Comparison of ENCODE assay signal across 7 cellular contexts in genomic region chr13:21175656-21176194, GRCh38. TPM values are rescaled to one million over a fixed set of nuclear protein-coding genes. Genes with fewer than 3 reads are reported as not detected.
DNase-seq lines count a peak whose midpoint lies in the region; ATAC-seq, FAIRE-seq and TF ChIP-seq lines count a peak whose summit lies in the region.

No MANE protein-coding gene starts in this region.

- H2BK12ac ChIP-seq in H1 (ENCODE audit: low read depth, low read length) = peak overlapping the region; percentile 98; the same call in 1 of the 2 replicates

- H3K36me3 ChIP-seq in GM23338 (ENCODE audit: insufficient read depth) (peaks cover 3% of the 10 kb centered on the region; the same call in 1 of the 2 replicates), H1 (ENCODE audit: control insufficient read depth in 2 of 4, insufficient read depth in 4 of 4, low read length in 3 of 4) (peaks cover 3 to 8% (median 4%) of the 10 kb centered on the region in 4 experiments; a peak in 6 of 8 replicates), neutrophil (peaks cover 6% of the 10 kb centered on the region)

- peak overlapping the region; percentile 98 for H3K4ac ChIP-seq in H1 (replicated peaks; ENCODE audit: insufficient read length, low read depth, low read length)

- H3K9me3 ChIP-seq in H1 (ENCODE audit: insufficient read depth in 2 of 2, low read depth in 1 of 2, low read length in 1 of 2) = no peaks in the 10 kb centered on the region
- H3K9me3 ChIP-seq in neutrophil = no peaks in the 10 kb centered on the region

- H2BK5ac ChIP-seq in H1 (ENCODE audit: low read depth, low read length) = peak overlapping the region; percentile 99

- H3K4me2 ChIP-seq in GM23338 = peak overlapping the region; percentile 98
- H3K4me2 ChIP-seq in H1 (ENCODE audit: insufficient read depth in 1 of 2, low read depth in 2 of 2, low read length in 2 of 2) = peak overlapping the region; percentile 76 to 78

- no peak for FAIRE-seq in H1 (lab: Jason Lieb, UNC)

- no peak overlapping the region for H2AK5ac ChIP-seq in H1 (ENCODE audit: low read depth, low read length)

- CTCF ChIA-PET in H1 (lab: Charles Lee; ENCODE audit: partially characterized antibody) = interaction anchor here (0.6 to 3.7 kb wide), 7 partner anchors 12 to 305 kb away, joined by 3 to 15 read pairs (median 4); no protein-coding TSS in a partner anchor

- peak overlapping the region; percentile 95 for H3K4me3 Mint-ChIP-seq in GM23338

- H3K23me2 ChIP-seq in H1 (ENCODE audit: low read depth, low read length) = no peaks in the 10 kb centered on the region

- H3K9me2 ChIP-seq in GM23338 (ENCODE audit: insufficient read depth) = no peaks in the 10 kb centered on the region

- WGBS in H1 (ENCODE audit: extremely low coverage in 1 of 2, insufficient coverage in 1 of 2, insufficient read length in 1 of 2, insufficient replicate concordance in 2 of 2, low coverage in 1 of 2, low lambda C conversion rate in 2 of 2, missing lambda C conversion rate in 1 of 2), 2 experiments = 9% methylated on average over 11 of the region's 11 CpGs; no CpG with 5 or more reads in 1 of the 2 experiments

- H3K27me3 ChIP-seq in GM23338 (ENCODE audit: insufficient read depth) (no peaks in the 10 kb centered on the region), H1 (replicated peaks in 1 of 4; ENCODE audit: control insufficient read depth in 3 of 4, extremely low read depth in 1 of 4, insufficient read depth in 3 of 4, low read length in 3 of 4) (no peaks in the 10 kb centered on the region), neutrophil (no peaks in the 10 kb centered on the region)

- no peak for TF ChIP-seq EP300 in H1 (IDR thresholded peaks at IDR 0.05; ENCODE audit: borderline replicate concordance in 1 of 2, low read depth in 2 of 2, low read length in 2 of 2)

- H3F3A ChIP-seq in GM23338 (replicated peaks; ENCODE audit: low read depth) = peaks cover 3% of the 10 kb centered on the region; the same call in 1 of the 2 replicates

- no peak overlapping the region for H3K23ac ChIP-seq in H1 (ENCODE audit: insufficient read length)

- H2BK120ac ChIP-seq in H1 (replicated peaks; ENCODE audit: low read depth, low read length) = peak overlapping the region; percentile 47

- ATAC-seq in GM23338 = no peak

- H3K79me2 ChIP-seq in GM23338 (replicated peaks; ENCODE audit: insufficient read depth) (peaks cover 69% of the 10 kb centered on the region), H1 (ENCODE audit: control insufficient read depth in 1 of 2, insufficient read depth in 2 of 2, low read length in 2 of 2) (peaks cover 7 to 63% of the 10 kb centered on the region in 2 experiments)

- H2AFZ ChIP-seq in GM23338 (no peak overlapping the region), H1 (ENCODE audit: low read length) (peak overlapping the region; percentile 29; the same call in 1 of the 2 replicates)

- H3K79me1 ChIP-seq in H1 (ENCODE audit: low read depth, low read length) = peaks cover 6% of the 10 kb centered on the region

- H4K91ac ChIP-seq in H1 (replicated peaks; ENCODE audit: insufficient read length, low read length) = peak overlapping the region; percentile 98

- H3K18ac ChIP-seq in H1 (ENCODE audit: extremely low read depth, low read length) = peak overlapping the region; percentile 97

- no peak for TF ChIP-seq RAD21 in H1 (IDR thresholded peaks at IDR 0.05 in 1 of 2, conservative IDR thresholded peaks at IDR 0.05 in 1 of 2; ENCODE audit: low read depth in 2 of 2, low read length in 2 of 2)

- peaks cover 20% of the 10 kb centered on the region for H3K4me1 Mint-ChIP-seq in GM23338

- peaks cover 25% of the 10 kb centered on the region; the same call in 2 of the 3 replicates for H3K9me3 Mint-ChIP-seq in GM23338

- H3K27ac Mint-ChIP-seq in GM23338 = peak overlapping the region; percentile 98

- H2BK15ac ChIP-seq in H1 (ENCODE audit: low read length) = no peak overlapping the region

- H2BK20ac ChIP-seq in H1 (ENCODE audit: low read length) = no peak overlapping the region

- no peak for DNase-seq in GM23338 (ENCODE audit: low spot score)
- DNase-seq in NCI-H82 treated with DMSO at 0.1 percent for 48 hours (lab: John Stamatoyannopoulos, UW; ENCODE audit: unreplicated experiment) = peak; percentile 60
- DNase-seq in H1 (ENCODE audit: low read depth in 1 of 2, low spot score in 2 of 2) = no peak
- no peak for DNase-seq in dedifferentiated amniotic fluid mesenchymal stem cell (ENCODE audit: extremely low spot score)
- DNase-seq in putamen (ENCODE audit: low spot score) = no peak
- no peak for DNase-seq in SHP77 treated with DMSO at 0.1 percent for 48 hours (lab: John Stamatoyannopoulos, UW)

- H3K27ac ChIP-seq in GM23338 (ENCODE audit: low read depth) = peak overlapping the region; percentile 96
- H3K27ac ChIP-seq in H1 (ENCODE audit: low read depth, low read length) = peak overlapping the region; percentile 95
- peak overlapping the region; percentile 82 for H3K27ac ChIP-seq in neutrophil

- H3K27me3 Mint-ChIP-seq in GM23338 (ENCODE audit: insufficient read depth, low read depth, poor library complexity) = peaks cover 21% of the 10 kb centered on the region

- peak overlapping the region; percentile 83 to 94 (median 88) for H3K9ac ChIP-seq in H1 (replicated peaks in 1 of 4; ENCODE audit: extremely low read depth in 1 of 4, low read depth in 3 of 4, low read length in 3 of 4)

- peak overlapping the region; percentile 89 for H4K5ac ChIP-seq in H1 (ENCODE audit: insufficient read length, low read depth, low read length)

- peaks cover 55% of the 10 kb centered on the region for H3K36me3 Mint-ChIP-seq in GM23338 (ENCODE audit: low read depth)

- H4K20me1 ChIP-seq in GM23338 (replicated peaks; ENCODE audit: insufficient read depth) (peaks cover 7% of the 10 kb centered on the region; the same call in 1 of the 2 replicates), H1 (replicated peaks in 1 of 2; ENCODE audit: control insufficient read depth in 1 of 2, insufficient read depth in 2 of 2, low read length in 2 of 2) (peaks cover 2 to 3% of the 10 kb centered on the region in 2 experiments)

- H3K4me1 ChIP-seq in GM23338 (ENCODE audit: insufficient read depth) (peaks cover 18% of the 10 kb centered on the region), H1 (replicated peaks in 1 of 4; ENCODE audit: control insufficient read depth in 3 of 4, insufficient read depth in 4 of 4, low read length in 3 of 4) (peaks cover 0 to 4% (median 0%) of the 10 kb centered on the region in 4 experiments; a peak in 2 of 7 replicates), neutrophil (ENCODE audit: control insufficient read depth in 1 of 2, insufficient read depth in 1 of 2, low read depth in 1 of 2, low read length in 1 of 2) (peaks cover 16 to 20% of the 10 kb centered on the region in 2 experiments)

- peak overlapping the region; percentile 89 for H3K56ac ChIP-seq in H1 (replicated peaks; ENCODE audit: insufficient read length, low read depth, low read length)

- TF ChIP-seq CTCF in GM23338 (conservative IDR thresholded peaks at IDR 0.05; ENCODE audit: low read depth in 2 of 2) = no peak
- TF ChIP-seq CTCF in H1 (IDR thresholded peaks at IDR 0.05; ENCODE audit: control extremely low read depth in 1 of 3, insufficient read depth in 1 of 3, low read depth in 1 of 3, low read length in 3 of 3) = no peak
- TF ChIP-seq CTCF in neutrophil (IDR thresholded peaks at IDR 0.05) = no peak

- POLR2A ChIA-PET in H1 (lab: Charles Lee; ENCODE audit: partially characterized antibody) = interaction anchor here (0.6 to 3.8 kb wide), 38 partner anchors 8 to 292 kb away, joined by 3 to 23 read pairs (median 4); partner anchors contain the start of genes LATS2, XPO4 and ZDHHC20

- H3K4me3 ChIP-seq in GM23338 (peak overlapping the region; percentile 69), H1 (ENCODE audit: extremely low read depth in 1 of 4, insufficient read depth in 2 of 4, low read depth in 3 of 4, low read length in 4 of 4) (peak overlapping the region; percentile 63 to 89 (median 82)), neutrophil (ENCODE audit: low read depth in 1 of 2, low read length in 1 of 2) (peak overlapping the region; percentile 81 to 83)

- H4K8ac ChIP-seq in H1 (ENCODE audit: extremely low read depth, insufficient read depth, low read length) = 0 out of 2 replicates have a peak overlapping the region, but pooled peaks have one; percentile 94

- H3K14ac ChIP-seq in H1 (ENCODE audit: insufficient read length) = no peak overlapping the region

- no peak for TF ChIP-seq POLR2A in H1 (IDR thresholded peaks at IDR 0.05; ENCODE audit: control extremely low read depth in 1 of 2, low read depth in 2 of 2, low read length in 2 of 2)

RNA-seq across cellular contexts. Expression of gene SKA3, which starts 0.6 kb away (rescaled TPM):
- total RNA-seq in GM23338 (2014; rRNA removed; shearing (Covaris generic)) = 65.9 and 70.2 TPM in 2 replicates
- 179 TPM in 2 replicates for polyA plus RNA-seq in GM23338 (2016; fragmentation: Nextera tagmentation; extraction: Ambion mirVana)
- total RNA-seq in H1 (2021; fragmentation: NEBNext Ultra II Directional; extraction: Animal tissue kit (Norgen Biotek cat#: 25700)) = 60.1 and 63.7 TPM in 2 replicates
- polyA plus RNA-seq in H1 (2011; rRNA removed) = 21.3 and 32.3 TPM in 2 replicates
- polyA plus RNA-seq in H1 (2011; cell fraction: cytosol; rRNA removed) = 32.8 TPM
- polyA plus RNA-seq in H1 (2011; cell fraction: nucleus; rRNA removed) = 13.1 TPM
- 28.3 to 44.9 TPM (median 32.7 TPM) in 4 replicates for polyA plus RNA-seq in H1 (2012, experiment 1 of 2)
- 10.0 TPM for polyA plus RNA-seq in H1 (2012, experiment 2 of 2)
- polyA plus RNA-seq in H1 (2013, experiment 1 of 2) = 59.5 TPM
- polyA plus RNA-seq in H1 (2013, experiment 2 of 2) = 59.8 TPM
- 24.8 and 38.1 TPM in 2 replicates for polyA minus RNA-seq in H1 (2011; rRNA and poly(A)+ RNA removed)
- 41.6 TPM for polyA minus RNA-seq in H1 (2011; cell fraction: cytosol; rRNA and poly(A)+ RNA removed)
- 51.7 TPM for polyA minus RNA-seq in H1 (2011; cell fraction: nucleus; rRNA and poly(A)+ RNA removed)

RNA-seq across cellular contexts. Expression of gene MRPL57, which starts 0.7 kb away (rescaled TPM):
- total RNA-seq in GM23338 (2014; rRNA removed; shearing (Covaris generic)) = 39.5 and 41.6 TPM in 2 replicates
- 110 and 119 TPM in 2 replicates for polyA plus RNA-seq in GM23338 (2016; fragmentation: Nextera tagmentation; extraction: Ambion mirVana)
- 34.1 and 34.5 TPM in 2 replicates for total RNA-seq in H1 (2021; fragmentation: NEBNext Ultra II Directional; extraction: Animal tissue kit (Norgen Biotek cat#: 25700))
- polyA plus RNA-seq in H1 (2011; rRNA removed) = 29.9 and 30.4 TPM in 2 replicates
- 29.6 TPM for polyA plus RNA-seq in H1 (2011; cell fraction: cytosol; rRNA removed)
- 22.9 TPM for polyA plus RNA-seq in H1 (2011; cell fraction: nucleus; rRNA removed)
- polyA plus RNA-seq in H1 (2012, experiment 1 of 2) = 27.2 to 32.0 TPM (median 30.5 TPM) in 4 replicates
- 28.3 TPM for polyA plus RNA-seq in H1 (2012, experiment 2 of 2)
- 37.7 TPM for polyA plus RNA-seq in H1 (2013, experiment 1 of 2)
- 35.9 TPM for polyA plus RNA-seq in H1 (2013, experiment 2 of 2)
- 5.3 and 5.9 TPM in 2 replicates for polyA minus RNA-seq in H1 (2011; rRNA and poly(A)+ RNA removed)
- 14.5 TPM for polyA minus RNA-seq in H1 (2011; cell fraction: cytosol; rRNA and poly(A)+ RNA removed)
- 20.2 TPM for polyA minus RNA-seq in H1 (2011; cell fraction: nucleus; rRNA and poly(A)+ RNA removed)

RNA-seq across cellular contexts. Expression of gene SAP18, which starts 35.8 kb away (rescaled TPM):
- 87.5 and 129 TPM in 2 replicates for total RNA-seq in GM23338 (2014; rRNA removed; shearing (Covaris generic))
- polyA plus RNA-seq in GM23338 (2016; fragmentation: Nextera tagmentation; extraction: Ambion mirVana) (1,174 and 1,292 TPM in 2 replicates), H1 (2011; rRNA removed) (38.0 and 75.3 TPM in 2 replicates)
- 364 and 367 TPM in 2 replicates for total RNA-seq in H1 (2021; fragmentation: NEBNext Ultra II Directional; extraction: Animal tissue kit (Norgen Biotek cat#: 25700))
- polyA plus RNA-seq in H1 (2011; cell fraction: cytosol; rRNA removed) = 69.4 TPM
- polyA plus RNA-seq in H1 (2011; cell fraction: nucleus; rRNA removed) = 16.0 TPM
- polyA plus RNA-seq in H1 (2012, experiment 1 of 2) = 220 to 371 TPM (median 242 TPM) in 4 replicates
- 140 TPM for polyA plus RNA-seq in H1 (2012, experiment 2 of 2)
- polyA plus RNA-seq in H1 (2013, experiment 1 of 2) = 152 TPM
- polyA plus RNA-seq in H1 (2013, experiment 2 of 2) = 153 TPM
- polyA minus RNA-seq in H1 (2011; rRNA and poly(A)+ RNA removed) = 13.4 and 19.3 TPM in 2 replicates
- 19.4 TPM for polyA minus RNA-seq in H1 (2011; cell fraction: cytosol; rRNA and poly(A)+ RNA removed)
- polyA minus RNA-seq in H1 (2011; cell fraction: nucleus; rRNA and poly(A)+ RNA removed) = 33.6 TPM
